ENCODE assay signal across 15 cellular contexts in genomic region chr10:35470535-35470934, GRCh38.
A peak's percentile ranks its signal among the peaks of the same experiment; 100 is the strongest.
DNase-seq lines count a peak whose midpoint lies in the region; ATAC-seq lines count a peak whose summit lies in the region.
"Had no signal": no experiment of that assay in that cellular context is flagged by ENCODE, and none has a peak within 500 bp of the region (broad histone marks: within the 10 kb centered on the region; RNA-seq: fewer than 3 reads in every experiment).

No MANE protein-coding gene starts in this region.

- peak; percentile 82 for ATAC-seq in Right ventricle myocardium inferior
- ATAC-seq in GM21529 (IDR thresholded peaks at IDR 0.05; ENCODE audit: unreplicated experiment), result no peak
- ATAC-seq in HG03135 (IDR thresholded peaks at IDR 0.05; ENCODE audit: unreplicated experiment), result no peak
- no peak for ATAC-seq in GM18867 (IDR thresholded peaks at IDR 0.05; ENCODE audit: unreplicated experiment)
- ATAC-seq: Panc1 had no signal

- no peak overlapping the region for H3K4me3 Mint-ChIP-seq in dendritic cell treated with granulocyte-macrophage colony-stimulating factor and Interleukin-4, amounts not matched to agents 40 ng/mL and 50 ng/mL, for 4 days
- H3K4me3 Mint-ChIP-seq: T-helper 2 cell treated with Interferon-gamma antibody and Interleukin-4, amounts not matched to agents 5 μg/mL and 100 μg/mL, for 36 hours had no signal

- peak overlapping the region; percentile 3 for H3K27ac Mint-ChIP-seq in dendritic cell treated with granulocyte-macrophage colony-stimulating factor and Interleukin-4, amounts not matched to agents 40 ng/mL and 50 ng/mL, for 4 days
- H3K27ac Mint-ChIP-seq: T-helper 2 cell treated with Interferon-gamma antibody and Interleukin-4, amounts not matched to agents 5 μg/mL and 100 μg/mL, for 36 hours had no signal

- H3K27me3 Mint-ChIP-seq in dendritic cell treated with granulocyte-macrophage colony-stimulating factor and Interleukin-4, amounts not matched to agents 40 ng/mL and 50 ng/mL, for 4 days, result no peaks in the 10 kb centered on the region

- DNase-seq in Right ventricle myocardium inferior (ENCODE audit: missing footprints) (peak; percentile 72), cardiac septum (ENCODE audit: low spot score) (no peak), left kidney (ENCODE audit: low read depth, low spot score) (peak; percentile 44)
- DNase-seq: activated CD4-positive, alpha-beta T cell treated with anti-CD3 and anti-CD28 coated beads, Interleukin-2, amount 50 U/mL, for 48 hours; activated gamma-delta T cell; central memory CD4-positive, alpha-beta T cell; KBM-7; kidney had no signal

- H3K4me1 Mint-ChIP-seq in dendritic cell treated with granulocyte-macrophage colony-stimulating factor and Interleukin-4, amounts not matched to agents 40 ng/mL and 50 ng/mL, for 4 days (ENCODE audit: low read depth), result peaks cover 15% of the 10 kb centered on the region

- peaks cover 11% of the 10 kb centered on the region for H3K36me3 Mint-ChIP-seq in dendritic cell treated with granulocyte-macrophage colony-stimulating factor and Interleukin-4, amounts not matched to agents 40 ng/mL and 50 ng/mL, for 4 days (ENCODE audit: low read depth)

- no peaks in the 10 kb centered on the region for H3K9me3 Mint-ChIP-seq in dendritic cell treated with granulocyte-macrophage colony-stimulating factor and Interleukin-4, amounts not matched to agents 40 ng/mL and 50 ng/mL, for 4 days

- H3K27ac ChIP-seq in temporal lobe (ENCODE audit: low read depth, low read length), result peak overlapping the region; percentile 75

- intact Hi-C loops in Right ventricle myocardium inferior (cut with DNase I) (no loop called here), cardiac septum (cut with DNase I) (loop anchor here (5.0 kb wide), 1 partner anchor 97 kb away; no protein-coding TSS in a partner anchor)
- intact Hi-C loops in dendritic cell treated with granulocyte-macrophage colony-stimulating factor and Interleukin-4, amounts not matched to agents 40 ng/mL and 50 ng/mL, for 4 days (cut with micrococcal nuclease), result no loop called here
